ENCODE assay signal across 26 cellular contexts in genomic region chr3:43198791-43199644, GRCh38.
DNase-seq lines count a peak whose midpoint lies in the region; TF ChIP-seq lines count a peak whose summit lies in the region.
"Had no signal": no experiment of that assay in that cellular context is flagged by ENCODE, and none has a peak within 500 bp of the region (broad histone marks: within the 10 kb centered on the region; RNA-seq: fewer than 3 reads in every experiment).

No MANE protein-coding gene starts in this region.

- peaks cover 2% of the 10 kb centered on the region for H3K9me3 Mint-ChIP-seq in activated naive CD4-positive, alpha-beta T cell treated with anti-CD3 and anti-CD28 coated beads, Interleukin-2, amount 10 ng/mL, durations not matched to agents 7 days and 5 days

- peaks cover 12% of the 10 kb centered on the region for H3K27me3 Mint-ChIP-seq in activated naive CD4-positive, alpha-beta T cell treated with anti-CD3 and anti-CD28 coated beads, Interleukin-2, amount 10 ng/mL, durations not matched to agents 7 days and 5 days

- H3K4me3 Mint-ChIP-seq in activated naive CD4-positive, alpha-beta T cell treated with anti-CD3 and anti-CD28 coated beads, Interleukin-2, amount 10 ng/mL, durations not matched to agents 7 days and 5 days: no peak overlapping the region
- H3K4me3 Mint-ChIP-seq: B cell; dendritic cell treated with granulocyte-macrophage colony-stimulating factor and Interleukin-4, amounts not matched to agents 40 ng/mL and 50 ng/mL, for 4 days; naive B cell had no signal

- no peak for DNase-seq in activated naive CD4-positive, alpha-beta T cell treated with anti-CD3 and anti-CD28 coated beads, Interleukin-2, amount 10 ng/mL, durations not matched to agents 7 days and 5 days
- DNase-seq in activated naive CD4-positive, alpha-beta T cell (lab: John Stamatoyannopoulos, UW): no peak
- peak; percentile 57 for DNase-seq in M059J (ENCODE audit: low read depth)
- peak; percentile 23 for DNase-seq in fibroblast of mammary gland (ENCODE audit: low read depth)
- DNase-seq in medulla oblongata (ENCODE audit: extremely low spot score): no peak
- no peak for DNase-seq in kidney glomerular epithelial cell (lab: John Stamatoyannopoulos, UW)
- DNase-seq in NCI-H2081 treated with DMSO at 0.1 percent for 48 hours (lab: John Stamatoyannopoulos, UW): no peak
- no peak for DNase-seq in C1 segment of cervical spinal cord (lab: John Stamatoyannopoulos, UW)
- DNase-seq: ACHN; activated CD4-positive, alpha-beta T cell treated with anti-CD3 and anti-CD28 coated beads, Interleukin-2, amount 50 U/mL, for 48 hours; activated effector memory CD4-positive, alpha-beta T cell treated with anti-CD3 and anti-CD28 coated beads, Interleukin-2, amount 50 U/mL, for 16 hours; central memory CD4-positive, alpha-beta T cell; foreskin melanocyte; heart left ventricle; midbrain; naive B cell; right lobe of liver; stimulated activated CD4-positive, alpha-beta T cell treated with anti-CD3 and anti-CD28 coated beads, Interleukin-12 subunit alpha, Interleukin-12 subunit beta, amount 100 ng/mL, for 4 hours; stimulated activated CD4-positive, alpha-beta T cell treated with anti-CD3 and anti-CD28 coated beads, Interleukin-2, amount 100 ng/mL, for 48 hours; T-helper 9 cell; tibial artery had no signal

- H3K27ac Mint-ChIP-seq in activated naive CD4-positive, alpha-beta T cell treated with anti-CD3 and anti-CD28 coated beads, Interleukin-2, amount 10 ng/mL, durations not matched to agents 7 days and 5 days: peak overlapping the region; percentile 59
- H3K27ac Mint-ChIP-seq: B cell; dendritic cell treated with granulocyte-macrophage colony-stimulating factor and Interleukin-4, amounts not matched to agents 40 ng/mL and 50 ng/mL, for 4 days; naive B cell had no signal

- TF ChIP-seq CTCF in fibroblast of mammary gland (conservative IDR thresholded peaks at IDR 0.05; ENCODE audit: control insufficient read depth, insufficient read depth, low read depth, low read length): no peak

- no peak overlapping the region for H3K4me3 ChIP-seq in fibroblast of mammary gland (ENCODE audit: control insufficient read depth, low read depth, low read length)
- H3K4me3 ChIP-seq: HAP-1, heart left ventricle, prostate gland, right lobe of liver, tibial artery, vagina had no signal

- H3K36me3 Mint-ChIP-seq in activated naive CD4-positive, alpha-beta T cell treated with anti-CD3 and anti-CD28 coated beads, Interleukin-2, amount 10 ng/mL, durations not matched to agents 7 days and 5 days: peaks cover 22% of the 10 kb centered on the region
- H3K36me3 Mint-ChIP-seq: naive B cell had no signal

- CTCF ChIA-PET in activated naive CD4-positive, alpha-beta T cell treated with anti-CD3 and anti-CD28 coated beads, Interleukin-2, amount 10 ng/mL, durations not matched to agents 7 days and 5 days (lab: Charles Lee): interaction anchor here (1.2 kb wide), 1 partner anchor 37 kb away, joined by 4 read pairs; no protein-coding TSS in a partner anchor

- peaks cover 66% of the 10 kb centered on the region for H3K4me1 Mint-ChIP-seq in activated naive CD4-positive, alpha-beta T cell treated with anti-CD3 and anti-CD28 coated beads, Interleukin-2, amount 10 ng/mL, durations not matched to agents 7 days and 5 days
- H3K4me1 Mint-ChIP-seq: B cell had no signal

Comparison
In these comparisons a context has a peak if more than half of its experiments do, and no peak if none do; other contexts are left out.
1. DNase-seq: peak in M059J (single experiment) and fibroblast of mammary gland (single experiment); none in activated naive CD4-positive, alpha-beta T cell treated with anti-CD3 and anti-CD28 coated beads, Interleukin-2, amount 10 ng/mL, durations not matched to agents 7 days and 5 days (single experiment), activated naive CD4-positive, alpha-beta T cell (0 of 4), medulla oblongata (single experiment), kidney glomerular epithelial cell (single experiment), NCI-H2081 treated with DMSO at 0.1 percent for 48 hours (single experiment) and C1 segment of cervical spinal cord (0 of 14).